13 cellular contexts compared by ENCODE assay signal in the genomic region with DNA sequence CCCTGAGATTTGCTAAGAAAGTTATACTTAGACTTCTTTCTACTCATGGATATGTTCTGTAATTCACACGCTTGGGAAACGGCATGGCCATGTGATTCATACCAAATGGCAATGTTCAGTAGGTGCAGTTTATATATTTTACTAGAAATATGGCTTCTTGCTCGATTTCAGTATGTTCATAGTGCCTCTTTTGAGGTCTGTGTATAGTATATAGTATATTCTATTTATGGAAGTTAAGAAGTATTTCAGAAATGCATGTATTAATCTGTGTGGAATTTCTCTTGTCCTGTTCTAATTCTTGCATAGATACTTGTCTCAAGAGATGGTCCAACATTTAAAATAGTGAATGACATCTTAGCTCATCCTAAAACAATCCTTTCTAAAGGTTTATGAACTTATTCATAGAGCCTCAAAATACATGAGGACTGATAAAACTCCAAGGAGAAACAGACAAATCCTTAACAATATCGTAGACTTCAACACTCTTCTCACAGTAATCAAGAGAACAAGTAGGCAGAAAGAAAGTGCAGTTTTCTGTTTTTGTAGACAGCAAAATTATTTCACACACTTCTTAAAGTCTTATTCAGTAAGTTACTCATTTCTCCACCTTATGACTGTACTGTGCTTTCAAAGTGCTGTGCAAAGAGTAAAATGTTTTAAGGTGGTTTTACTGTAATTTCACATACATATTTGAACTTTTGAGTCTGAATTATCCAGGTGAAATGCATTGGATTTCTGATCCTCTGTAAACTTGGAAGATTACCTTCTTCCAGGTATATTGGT. TPM values are rescaled to one million over a fixed set of nuclear protein-coding genes. Genes with fewer than 3 reads are reported as not detected.
DNase-seq lines count a peak whose midpoint lies in the region; ATAC-seq and TF ChIP-seq lines count a peak whose summit lies in the region.
"Had no signal": no experiment of that assay in that cellular context is flagged by ENCODE, and none has a peak within 500 bp of the region (broad histone marks: within the 10 kb centered on the region; RNA-seq: fewer than 3 reads in every experiment).

No MANE protein-coding gene starts in this region.

- no peak overlapping the region for H3K27ac ChIP-seq in CD4-positive, CD25-positive, alpha-beta regulatory T cell (ENCODE audit: insufficient read depth, low read length, poor library complexity, severe bottlenecking)
- H3K27ac ChIP-seq in HEK293 (ENCODE audit: extremely low read depth, low read depth, low read length) (no peak overlapping the region), esophagus squamous epithelium (no peak overlapping the region)
- H3K27ac ChIP-seq: VCaP had no signal

- H3K36me3 Mint-ChIP-seq in CD4-positive, CD25-positive, alpha-beta regulatory T cell = peaks cover 8% of the 10 kb centered on the region
- H3K36me3 Mint-ChIP-seq in naive thymus-derived CD8-positive, alpha-beta T cell = peaks cover 0 to 15% (median 0%) of the 10 kb centered on the region in 3 donors

- intact Hi-C loops in esophagus squamous epithelium (cut with DNase I) = no loop called here

- DNase-seq in CD4-positive, CD25-positive, alpha-beta regulatory T cell = no peak
- DNase-seq in astrocyte of the spinal cord (ENCODE audit: low read depth, low spot score) (peak; percentile 54), hypothalamus (lab: John Stamatoyannopoulos, UW) (no peak), NOMO-1 treated with DMSO at 0.1 percent for 48 hours (lab: John Stamatoyannopoulos, UW; ENCODE audit: unreplicated experiment) (no peak), esophagus squamous epithelium (lab: John Stamatoyannopoulos, UW) (no peak), NCI-H1694 (lab: John Stamatoyannopoulos, UW) (no peak)
- DNase-seq in naive thymus-derived CD8-positive, alpha-beta T cell = no peak
- DNase-seq: amygdala; DMS53; RPMI8226; stimulated activated CD4-positive, alpha-beta T cell treated with anti-CD3 and anti-CD28 coated beads, Interleukin-2, amount 100 ng/mL, for 48 hours had no signal

- no peak for TF ChIP-seq POLR2A in esophagus squamous epithelium (IDR thresholded peaks at IDR 0.05)

- H3K9me3 ChIP-seq in CD4-positive, CD25-positive, alpha-beta regulatory T cell (ENCODE audit: control insufficient read depth in 2 of 2, low read length in 2 of 2) = no peaks in the 10 kb centered on the region
- H3K9me3 ChIP-seq in HEK293 (ENCODE audit: control insufficient read depth, insufficient read depth, low read depth, low read length) (no peaks in the 10 kb centered on the region), esophagus squamous epithelium (no peaks in the 10 kb centered on the region)

- no peaks in the 10 kb centered on the region for H3K9me3 Mint-ChIP-seq in CD4-positive, CD25-positive, alpha-beta regulatory T cell
- H3K9me3 Mint-ChIP-seq in naive thymus-derived CD8-positive, alpha-beta T cell = no peaks in the 10 kb centered on the region

- H3K36me3 ChIP-seq in CD4-positive, CD25-positive, alpha-beta regulatory T cell (ENCODE audit: control insufficient read depth, insufficient read depth, low read length) = peaks cover 3% of the 10 kb centered on the region
- H3K36me3 ChIP-seq in HEK293 (ENCODE audit: control insufficient read depth in 2 of 2, insufficient read depth in 1 of 2, low read length in 2 of 2) (peaks cover 0 to 16% of the 10 kb centered on the region in 2 experiments; a peak in 1 of 3 replicates), esophagus squamous epithelium (no peaks in the 10 kb centered on the region)

- POLR2A ChIA-PET in HEK293 (lab: Yijun Ruan, JAX) = no interaction called here
- POLR2A ChIA-PET in naive thymus-derived CD8-positive, alpha-beta T cell (lab: Charles Lee) = interaction anchor here (0.6 kb wide), 1 partner anchor 14 kb away, joined by 5 read pairs; no protein-coding TSS in a partner anchor

- TF ChIP-seq CTCF in HEK293 (tag by site-specific recombination; IDR thresholded peaks at IDR 0.05) (no peak), astrocyte of the spinal cord (IDR thresholded peaks at IDR 0.05; ENCODE audit: low read depth, low read length) (no peak), esophagus squamous epithelium (IDR thresholded peaks at IDR 0.05) (no peak)

- ATAC-seq in CD4-positive, CD25-positive, alpha-beta regulatory T cell (ENCODE audit: low read depth in 2 of 2) = no peak
- no peak for ATAC-seq in naive thymus-derived CD8-positive, alpha-beta T cell

- peak overlapping the region; percentile 35 for H3K4me3 ChIP-seq in CD4-positive, CD25-positive, alpha-beta regulatory T cell (ENCODE audit: low read depth, low read length)
- no peak overlapping the region for H3K4me3 ChIP-seq in HEK293 (ENCODE audit: low read depth, low read length)
- no peak overlapping the region for H3K4me3 ChIP-seq in astrocyte of the spinal cord (ENCODE audit: low read depth, low read length)
- H3K4me3 ChIP-seq in esophagus squamous epithelium = no peak overlapping the region

- no peaks in the 10 kb centered on the region for H3K27me3 ChIP-seq in CD4-positive, CD25-positive, alpha-beta regulatory T cell (ENCODE audit: control insufficient read depth, insufficient read depth, low read length)
- no peaks in the 10 kb centered on the region for H3K27me3 ChIP-seq in esophagus squamous epithelium

- peak overlapping the region in 2 of 3 donors; percentile 55 to 65 for H3K27ac Mint-ChIP-seq in CD4-positive, CD25-positive, alpha-beta regulatory T cell
- H3K27ac Mint-ChIP-seq in naive thymus-derived CD8-positive, alpha-beta T cell = peak overlapping the region in 7 of 10 donors; percentile 16 to 61 (median 22)

- CTCF ChIA-PET in HEK293 (lab: Yijun Ruan, JAX) = interaction anchor here (0.6 to 1.2 kb wide), 4 partner anchors 12 to 176 kb away, joined by 3 to 8 read pairs (median 4); no protein-coding TSS in a partner anchor

- H3K4me1 ChIP-seq in CD4-positive, CD25-positive, alpha-beta regulatory T cell (ENCODE audit: control insufficient read depth, insufficient read depth, low read length, poor library complexity, severe bottlenecking) = peaks cover 40% of the 10 kb centered on the region
- H3K4me1 ChIP-seq in HEK293 (ENCODE audit: control insufficient read depth, insufficient read depth, low read length) (peaks cover 1% of the 10 kb centered on the region), esophagus squamous epithelium (peaks cover 0 to 48% (median 21%) of the 10 kb centered on the region in 3 donors)

- WGBS in esophagus squamous epithelium, 2 donors = 39 to 46% methylated on average over 4 of the region's 4 CpGs

- no peaks in the 10 kb centered on the region for H3K27me3 Mint-ChIP-seq in CD4-positive, CD25-positive, alpha-beta regulatory T cell
- no peaks in the 10 kb centered on the region for H3K27me3 Mint-ChIP-seq in naive thymus-derived CD8-positive, alpha-beta T cell

- in situ Hi-C loops in astrocyte of the spinal cord (cut with HindIII; ENCODE audit: low sequenced_read_pairs) = no loop called here

- peaks cover 30 to 89% (median 69%) of the 10 kb centered on the region in 4 donors for H3K4me1 Mint-ChIP-seq in CD4-positive, CD25-positive, alpha-beta regulatory T cell
- peaks cover 26 to 88% (median 76%) of the 10 kb centered on the region in 4 donors for H3K4me1 Mint-ChIP-seq in naive thymus-derived CD8-positive, alpha-beta T cell

- H3K4me3 Mint-ChIP-seq in CD4-positive, CD25-positive, alpha-beta regulatory T cell = peak overlapping the region; percentile 3 to 85 (median 20)
- peak overlapping the region in 7 of 10 donors; percentile 8 to 57 (median 33) for H3K4me3 Mint-ChIP-seq in naive thymus-derived CD8-positive, alpha-beta T cell

TF ChIP-seq in HEK293, 187 proteins besides CTCF, POLR2A, EP300 and RAD21:
- TF ChIP-seq, protein P1, sequence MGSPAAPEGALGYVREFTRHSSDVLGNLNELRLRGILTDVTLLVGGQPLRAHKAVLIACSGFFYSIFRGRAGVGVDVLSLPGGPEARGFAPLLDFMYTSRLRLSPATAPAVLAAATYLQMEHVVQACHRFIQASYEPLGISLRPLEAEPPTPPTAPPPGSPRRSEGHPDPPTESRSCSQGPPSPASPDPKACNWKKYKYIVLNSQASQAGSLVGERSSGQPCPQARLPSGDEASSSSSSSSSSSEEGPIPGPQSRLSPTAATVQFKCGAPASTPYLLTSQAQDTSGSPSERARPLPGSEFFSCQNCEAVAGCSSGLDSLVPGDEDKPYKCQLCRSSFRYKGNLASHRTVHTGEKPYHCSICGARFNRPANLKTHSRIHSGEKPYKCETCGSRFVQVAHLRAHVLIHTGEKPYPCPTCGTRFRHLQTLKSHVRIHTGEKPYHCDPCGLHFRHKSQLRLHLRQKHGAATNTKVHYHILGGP (tag by site-specific recombination; IDR thresholded peaks at IDR 0.05) = no peak
- TF ChIP-seq PRDM1 (tag by site-specific recombination; IDR thresholded peaks at IDR 0.05) = 0 out of 2 replicates have a peak, but pooled peaks have one; percentile 4

RNA-seq across cellular contexts. Expression of a gene that starts 11.1 kb away (rescaled TPM):
- 157 TPM for total RNA-seq in CD4-positive, CD25-positive, alpha-beta regulatory T cell
- polyA plus RNA-seq in CD4-positive, CD25-positive, alpha-beta regulatory T cell = 10 to 100 TPM in 2 of 4 donors, 1 to 10 TPM in 2; 7.5 to 13.5 (median 11.0) TPM
- 100 to 1,000 TPM; 169 to 194 TPM for total RNA-seq in naive thymus-derived CD8-positive, alpha-beta T cell
- polyA plus RNA-seq in naive thymus-derived CD8-positive, alpha-beta T cell = 10 to 100 TPM in 2 of 3 donors, 1 to 10 TPM in 1; 9.9 to 18.8 (median 13.3) TPM
- total RNA-seq in esophagus squamous epithelium = 10 to 100 TPM; 37.6 to 84.1 (median 53.0) TPM
